Comparison of ENCODE assay signal across 13 cellular contexts in genomic region chr9:133703571-133704399, GRCh38. TPM values are rescaled to one million over a fixed set of nuclear protein-coding genes. Genes with fewer than 3 reads are reported as not detected.
A peak's percentile ranks its signal among the peaks of the same experiment; 100 is the strongest.
DNase-seq lines count a peak whose midpoint lies in the region; ATAC-seq lines count a peak whose summit lies in the region.
"Had no signal": no experiment of that assay in that cellular context is flagged by ENCODE, and none has a peak within 500 bp of the region (broad histone marks: within the 10 kb centered on the region; RNA-seq: fewer than 3 reads in every experiment).

No MANE protein-coding gene starts in this region.

- peaks cover 4% of the 10 kb centered on the region for H3K36me3 Mint-ChIP-seq in activated CD4-positive, alpha-beta T cell treated with anti-CD3 and anti-CD28 coated beads for 36 hours (ENCODE audit: low read depth)
- H3K36me3 Mint-ChIP-seq in naive thymus-derived CD8-positive, alpha-beta T cell = peaks cover 0 to 2% (median 0%) of the 10 kb centered on the region in 3 donors
- H3K36me3 Mint-ChIP-seq: neural progenitor cell had no signal

- CTCF ChIA-PET in activated CD4-positive, alpha-beta T cell treated with anti-CD3 and anti-CD28 coated beads for 36 hours (lab: Charles Lee) = no interaction called here

- DNase-seq in activated CD4-positive, alpha-beta T cell treated with anti-CD3 and anti-CD28 coated beads for 36 hours = peak; percentile 42
- no peak for DNase-seq in activated CD4-positive, alpha-beta T cell treated with anti-CD3 and anti-CD28 coated beads for 48 hours
- peak; percentile 95 for DNase-seq in NCI-H1105 (lab: John Stamatoyannopoulos, UW)
- peak; percentile 56 for DNase-seq in SK-N-DZ (ENCODE audit: low spot score)
- peak in 3 of 10 donors; percentile 23 to 61 (median 23) for DNase-seq in naive thymus-derived CD8-positive, alpha-beta T cell
- DNase-seq in cerebellum (ENCODE audit: low spot score) = no peak
- no peak for DNase-seq in mesenteric fat pad (ENCODE audit: low spot score)
- no peak for DNase-seq in mucosa of gallbladder (ENCODE audit: low spot score)
- DNase-seq: GDM1, IMR-90, islet precursor cell, NCI-H2227 treated with DMSO at 0.1 percent for 48 hours had no signal

- intact Hi-C loops in activated CD4-positive, alpha-beta T cell treated with anti-CD3 and anti-CD28 coated beads for 36 hours (cut with DNase I, micrococcal nuclease) = loop anchor here (2.0 to 10.0 kb wide), 4 partner anchors 46 to 569 kb away; partner anchors contain the start of gene BRD3 (in 1 of the 2)

- peaks cover 1% of the 10 kb centered on the region for H3K9me3 Mint-ChIP-seq in activated CD4-positive, alpha-beta T cell treated with anti-CD3 and anti-CD28 coated beads for 36 hours (ENCODE audit: low read depth)
- H3K9me3 Mint-ChIP-seq in naive thymus-derived CD8-positive, alpha-beta T cell = no peaks in the 10 kb centered on the region
- H3K9me3 Mint-ChIP-seq: neural progenitor cell had no signal

- peak overlapping the region; percentile 81 for H3K4me3 Mint-ChIP-seq in activated CD4-positive, alpha-beta T cell treated with anti-CD3 and anti-CD28 coated beads for 36 hours
- H3K4me3 Mint-ChIP-seq in naive thymus-derived CD8-positive, alpha-beta T cell = peak overlapping the region in 7 of 10 donors; percentile 36 to 92 (median 54)
- H3K4me3 Mint-ChIP-seq: neural progenitor cell had no signal

- peaks cover 51% of the 10 kb centered on the region for H3K4me1 Mint-ChIP-seq in activated CD4-positive, alpha-beta T cell treated with anti-CD3 and anti-CD28 coated beads for 36 hours
- peaks cover 16 to 53% (median 40%) of the 10 kb centered on the region in 4 donors for H3K4me1 Mint-ChIP-seq in naive thymus-derived CD8-positive, alpha-beta T cell

- H3K27me3 Mint-ChIP-seq in activated CD4-positive, alpha-beta T cell treated with anti-CD3 and anti-CD28 coated beads for 36 hours = no peaks in the 10 kb centered on the region
- no peaks in the 10 kb centered on the region for H3K27me3 Mint-ChIP-seq in naive thymus-derived CD8-positive, alpha-beta T cell

- no peak overlapping the region for H3K27ac Mint-ChIP-seq in activated CD4-positive, alpha-beta T cell treated with anti-CD3 and anti-CD28 coated beads for 36 hours
- H3K27ac Mint-ChIP-seq in naive thymus-derived CD8-positive, alpha-beta T cell = peak overlapping the region in 9 of 10 donors; percentile 38 to 98 (median 80)
- H3K27ac Mint-ChIP-seq: neural progenitor cell had no signal

- ATAC-seq in activated CD4-positive, alpha-beta T cell treated with anti-CD3 and anti-CD28 coated beads for 36 hours = no peak
- no peak for ATAC-seq in naive thymus-derived CD8-positive, alpha-beta T cell

- POLR2A ChIA-PET in activated CD4-positive, alpha-beta T cell treated with anti-CD3 and anti-CD28 coated beads for 36 hours (lab: Charles Lee) = no interaction called here
- POLR2A ChIA-PET in naive thymus-derived CD8-positive, alpha-beta T cell (lab: Charles Lee) = interaction anchor here (1.5 to 5.4 kb wide), 3 partner anchors 20 to 95 kb away, joined by 3 to 131 read pairs (median 29); partner anchors contain the start of gene FAM163B

RNA-seq across cellular contexts. Expression of gene SARDH, which starts 34.4 kb away (rescaled TPM):
- 1 to 10 TPM; 7.8 to 8.2 TPM for total RNA-seq in activated CD4-positive, alpha-beta T cell treated with anti-CD3 and anti-CD28 coated beads for 36 hours
- polyA plus RNA-seq in SK-N-DZ (2014; cell fraction: cytosol; rRNA removed) = 3.2 and 3.3 TPM in 2 replicates
- polyA plus RNA-seq in SK-N-DZ (2014; cell fraction: nucleus; rRNA removed) = 4.7 and 8.5 TPM in 2 replicates
- total RNA-seq in naive thymus-derived CD8-positive, alpha-beta T cell = 1 to 10 TPM; 5.0 to 8.7 TPM
- polyA plus RNA-seq in naive thymus-derived CD8-positive, alpha-beta T cell = 1 to 10 TPM; 1.7 to 2.7 (median 2.4) TPM
- total RNA-seq in cerebellum (4.2 TPM), mesenteric fat pad (0.87 TPM), mucosa of gallbladder (2.8 TPM)

Comparison
In these comparisons a context has a peak if more than half of its experiments do, and no peak if none do; other contexts are left out.
1. DNase-seq: peak in activated CD4-positive, alpha-beta T cell treated with anti-CD3 and anti-CD28 coated beads for 36 hours (single experiment), NCI-H1105 (single experiment) and SK-N-DZ (single experiment); none in activated CD4-positive, alpha-beta T cell treated with anti-CD3 and anti-CD28 coated beads for 48 hours (single experiment), cerebellum (single experiment), mesenteric fat pad (single experiment) and mucosa of gallbladder (single experiment).